ENCODE assay signal across 8 cellular contexts in the genomic region with DNA sequence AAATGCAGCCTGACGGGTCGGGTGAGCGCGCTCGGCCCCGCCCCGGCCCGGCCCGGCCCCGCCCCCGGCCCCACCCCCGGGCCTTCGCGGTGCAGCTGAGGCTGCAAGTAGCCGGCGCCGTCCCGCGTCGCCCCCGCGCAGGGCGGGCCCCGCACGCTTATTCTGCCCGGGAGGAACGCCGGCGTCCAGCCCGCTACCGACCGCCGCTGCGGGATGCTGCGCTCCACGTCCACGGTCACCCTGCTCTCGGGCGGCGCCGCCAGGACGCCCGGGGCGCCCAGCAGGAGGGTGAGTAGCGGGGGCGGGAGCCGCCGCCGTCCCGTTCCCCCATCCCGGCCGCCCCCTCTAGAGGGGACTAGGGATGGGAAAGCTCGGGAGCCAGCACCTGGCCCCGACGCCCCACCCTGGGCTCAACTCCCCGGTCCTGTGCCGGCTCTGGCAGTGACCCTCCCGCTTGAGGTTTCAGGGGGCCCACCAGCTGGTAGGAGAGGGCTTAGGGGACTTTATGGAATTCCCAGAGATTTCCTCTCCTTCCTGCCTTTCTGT. TPM values are rescaled to one million over a fixed set of nuclear protein-coding genes. Genes with fewer than 3 reads are reported as not detected.
DNase-seq lines count a peak whose midpoint lies in the region; ATAC-seq and TF ChIP-seq lines count a peak whose summit lies in the region.

A gene with protein sequence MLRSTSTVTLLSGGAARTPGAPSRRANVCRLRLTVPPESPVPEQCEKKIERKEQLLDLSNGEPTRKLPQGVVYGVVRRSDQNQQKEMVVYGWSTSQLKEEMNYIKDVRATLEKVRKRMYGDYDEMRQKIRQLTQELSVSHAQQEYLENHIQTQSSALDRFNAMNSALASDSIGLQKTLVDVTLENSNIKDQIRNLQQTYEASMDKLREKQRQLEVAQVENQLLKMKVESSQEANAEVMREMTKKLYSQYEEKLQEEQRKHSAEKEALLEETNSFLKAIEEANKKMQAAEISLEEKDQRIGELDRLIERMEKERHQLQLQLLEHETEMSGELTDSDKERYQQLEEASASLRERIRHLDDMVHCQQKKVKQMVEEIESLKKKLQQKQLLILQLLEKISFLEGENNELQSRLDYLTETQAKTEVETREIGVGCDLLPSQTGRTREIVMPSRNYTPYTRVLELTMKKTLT (plus strand): TSS at position 83 of the 546 bp plus-strand sequence. CDS start 131 bp downstream, at position 214.

- TF ChIP-seq POLR2A in IMR-90 (IDR thresholded peaks at IDR 0.05; ENCODE audit: low read depth, low read length) (no peak), thyroid gland (IDR thresholded peaks at IDR 0.05) (peak in 1 of 2 donors; percentile 33)

- H3K79me2 ChIP-seq in neural cell (replicated peaks; ENCODE audit: insufficient read depth, low read length) (no peaks in the 10 kb centered on the region), MM.1S (ENCODE audit: low read length) (no peaks in the 10 kb centered on the region)

- dilution Hi-C loops in IMR-90 (cut with HindIII; ENCODE audit: low sequenced_read_pairs, unreplicated experiment), result no loop called here

- H3K27me3 ChIP-seq in AG04450 (ENCODE audit: control insufficient read depth, insufficient read depth, low read length), result peaks cover 39% of the 10 kb centered on the region
- H3K27me3 ChIP-seq in IMR-90 (ENCODE audit: control insufficient read depth, insufficient read depth, low read length), result peaks cover 42% of the 10 kb centered on the region
- H3K27me3 ChIP-seq in neural cell (ENCODE audit: insufficient read depth, low read depth, low read length), result peaks cover 24% of the 10 kb centered on the region
- H3K27me3 ChIP-seq in thyroid gland, result no peaks in the 10 kb centered on the region
- no peaks in the 10 kb centered on the region for H3K27me3 ChIP-seq in MM.1S (replicated peaks; ENCODE audit: insufficient read depth, low read length)

- H3F3A ChIP-seq in neural cell (ENCODE audit: insufficient read depth, low read length, poor library complexity, severe bottlenecking) (no peaks in the 10 kb centered on the region), MM.1S (ENCODE audit: insufficient read depth, low read length) (no peaks in the 10 kb centered on the region)

- no peak within 1 kb of the TSS for H3K18ac ChIP-seq in IMR-90 (ENCODE audit: low read depth, low read length)

- POLR2A ChIA-PET in AG04450 (lab: Yijun Ruan, JAX), result no interaction called here
- POLR2A ChIA-PET in IMR-90 (lab: Charles Lee; ENCODE audit: unreplicated experiment), result no interaction called here

- no peaks in the 10 kb centered on the region for H3K9me3 ChIP-seq in AG04450 (ENCODE audit: control insufficient read depth, insufficient read depth, low read length)
- no peaks in the 10 kb centered on the region for H3K9me3 ChIP-seq in IMR-90 (ENCODE audit: control insufficient read depth, insufficient read depth, low read length)
- H3K9me3 ChIP-seq in neural cell (ENCODE audit: low read length), result no peaks in the 10 kb centered on the region
- no peaks in the 10 kb centered on the region for H3K9me3 ChIP-seq in thyroid gland
- no peaks in the 10 kb centered on the region for H3K9me3 ChIP-seq in MM.1S (replicated peaks; ENCODE audit: insufficient read depth, low read length)

- H3K23ac ChIP-seq in IMR-90 (ENCODE audit: low read depth, low read length), result no peak within 1 kb of the TSS

- H4K8ac ChIP-seq in IMR-90 (ENCODE audit: low read depth in 2 of 2, low read length in 2 of 2), result no peak within 1 kb of the TSS

- in situ Hi-C loops in IMR-90 (cut with MboI; ENCODE audit: low sequenced_read_pairs), result no loop called here

- H4K91ac ChIP-seq in IMR-90 (ENCODE audit: insufficient read depth, low read depth, low read length), result no peak within 1 kb of the TSS

- H3K4me1 ChIP-seq in IMR-90 (ENCODE audit: control insufficient read depth, insufficient read depth, low read length) (no peaks in the 10 kb centered on the region), thyroid gland (peaks cover 5 to 18% of the 10 kb centered on the region in 2 donors), MM.1S (ENCODE audit: low read length) (no peaks in the 10 kb centered on the region)

- no peak within 1 kb of the TSS for H2BK15ac ChIP-seq in IMR-90 (ENCODE audit: low read depth, low read length)

- no peaks in the 10 kb centered on the region for H3K79me1 ChIP-seq in IMR-90 (ENCODE audit: low read depth in 1 of 2, low read length in 2 of 2)

- H3K9me1 ChIP-seq in IMR-90 (ENCODE audit: insufficient read depth, low read length), result no peaks in the 10 kb centered on the region; the same call in 1 of the 2 replicates

- no peak within 1 kb of the TSS for H2BK120ac ChIP-seq in IMR-90 (ENCODE audit: low read depth, low read length)

- H3K4me2 ChIP-seq in IMR-90 (ENCODE audit: low read depth, low read length), result peak within 1 kb of the TSS; percentile 63
- no peak within 1 kb of the TSS for H3K4me2 ChIP-seq in neural cell (ENCODE audit: low read length)
- H3K4me2 ChIP-seq in MM.1S (ENCODE audit: low read depth, low read length), result no peak within 1 kb of the TSS

- H3K4me3 ChIP-seq in AG04450 (ENCODE audit: low read depth, low read length), result peak within 1 kb of the TSS; percentile 32
- peak within 1 kb of the TSS; percentile 32; the same call in 1 of the 2 replicates for H3K4me3 ChIP-seq in IMR-90 (ENCODE audit: insufficient read depth, low read depth, low read length)
- H3K4me3 ChIP-seq in fibroblast of the aortic adventitia (ENCODE audit: low read depth, low read length), result peak within 1 kb of the TSS; percentile 51
- H3K4me3 ChIP-seq in neural cell (ENCODE audit: low read length), result peak within 1 kb of the TSS; percentile 61
- H3K4me3 ChIP-seq in thyroid gland (replicated peaks in 1 of 3), result peak within 1 kb of the TSS in 2 of 3 donors; percentile 48
- H3K4me3 ChIP-seq in MM.1S (ENCODE audit: low read length), result no peak within 1 kb of the TSS

- no peak for TF ChIP-seq CTCF in AG04450 (IDR thresholded peaks at IDR 0.05; ENCODE audit: low read depth, low read length)
- no peak for TF ChIP-seq CTCF in IMR-90 (conservative IDR thresholded peaks at IDR 0.05; ENCODE audit: low read depth, low read length)
- no peak for TF ChIP-seq CTCF in fibroblast of the aortic adventitia (IDR thresholded peaks at IDR 0.05; ENCODE audit: insufficient read depth, low read length)
- TF ChIP-seq CTCF in neural cell (IDR thresholded peaks at IDR 0.05; ENCODE audit: poor library complexity, severe bottlenecking), result no peak
- TF ChIP-seq CTCF in thyroid gland (IDR thresholded peaks at IDR 0.05), result peak in 1 of 6 experiments; percentile 3
- no peak for TF ChIP-seq CTCF in MM.1S (IDR thresholded peaks at IDR 0.05; ENCODE audit: low read length)

- H2AK5ac ChIP-seq in IMR-90 (ENCODE audit: low read depth, low read length), result no peak within 1 kb of the TSS

- no peaks in the 10 kb centered on the region for H4K20me1 ChIP-seq in IMR-90 (ENCODE audit: insufficient read depth, low read length)
- H4K20me1 ChIP-seq in neural cell (ENCODE audit: insufficient read depth), result no peaks in the 10 kb centered on the region
- no peaks in the 10 kb centered on the region for H4K20me1 ChIP-seq in MM.1S (ENCODE audit: insufficient read depth, low read length)

- H2BK5ac ChIP-seq in IMR-90 (ENCODE audit: low read depth, low read length, poor library complexity, severe bottlenecking), result no peak within 1 kb of the TSS

- no peak within 1 kb of the TSS for H3K14ac ChIP-seq in IMR-90 (replicated peaks; ENCODE audit: low read depth, low read length)

- no peak within 1 kb of the TSS for H3K56ac ChIP-seq in IMR-90 (ENCODE audit: extremely low read depth, insufficient read depth, low read length)

- no peak for DNase-seq in AG04450 (ENCODE audit: low read depth, low spot score)
- DNase-seq in IMR-90, result no peak
- DNase-seq in activated T-cell treated with anti-CD3 and anti-CD28 coated beads, Interleukin-2, amount 50 U/mL, for 1 hour, result peak; percentile 61
- DNase-seq in fibroblast of the aortic adventitia (ENCODE audit: low read depth), result no peak
- peak in 1 of 2 donors; percentile 74 for DNase-seq in thyroid gland
- no peak for DNase-seq in NCI-H2081 treated with DMSO at 0.1 percent for 48 hours (lab: John Stamatoyannopoulos, UW)
- no peak for DNase-seq in MM.1S

- ATAC-seq in IMR-90 (ENCODE audit: low read depth), result peak; percentile 97

- peak within 1 kb of the TSS; percentile 44 for H2AK9ac ChIP-seq in IMR-90 (replicated peaks; ENCODE audit: low read depth, low read length, poor library complexity)

- TF ChIP-seq EP300 in neural cell (conservative IDR thresholded peaks at IDR 0.05; ENCODE audit: poor library complexity, severe bottlenecking), result no peak

- BruUV-seq in IMR-90 (replicated peaks; lab: Mats Ljungman, UMichigan), result no TSS peak

- H3K9ac ChIP-seq in IMR-90 (ENCODE audit: low read depth, low read length) (no peak within 1 kb of the TSS), neural cell (ENCODE audit: low read length) (no peak within 1 kb of the TSS), MM.1S (ENCODE audit: low read length) (no peak within 1 kb of the TSS)

- no peak within 1 kb of the TSS for H3K27ac ChIP-seq in AG04450 (ENCODE audit: low read depth, low read length)
- no peak within 1 kb of the TSS for H3K27ac ChIP-seq in IMR-90 (ENCODE audit: insufficient read depth, low read length)
- H3K27ac ChIP-seq in neural cell (ENCODE audit: low read length), result no peak within 1 kb of the TSS
- peak within 1 kb of the TSS; percentile 11 to 41 (median 40) for H3K27ac ChIP-seq in thyroid gland
- H3K27ac ChIP-seq in MM.1S (ENCODE audit: low read length), result no peak within 1 kb of the TSS

- TF ChIP-seq RAD21 in IMR-90 (IDR thresholded peaks at IDR 0.05; ENCODE audit: low read length) (no peak), neural cell (conservative IDR thresholded peaks at IDR 0.05) (no peak)

- H2AFZ ChIP-seq in IMR-90 (replicated peaks; ENCODE audit: low read length, poor library complexity) (peak within 1 kb of the TSS; percentile 81), neural cell (ENCODE audit: low read depth, low read length) (no peak within 1 kb of the TSS), MM.1S (ENCODE audit: low read length) (no peak within 1 kb of the TSS)

- no peak within 1 kb of the TSS for H3K4ac ChIP-seq in IMR-90 (ENCODE audit: low read depth, low read length)

- 3% methylated on average over 28 of the region's 58 CpGs; no CpG with 5 or more reads in 1 of the 2 experiments for WGBS in IMR-90 (ENCODE audit: extremely low coverage in 2 of 2, insufficient read length in 1 of 2), 2 experiments
- WGBS in thyroid gland, 2 donors, result 16 to 17% methylated on average over 3 to 15 of the region's 58 CpGs

- H2BK20ac ChIP-seq in IMR-90 (ENCODE audit: low read depth, low read length), result no peak within 1 kb of the TSS

- H3K36me3 ChIP-seq in IMR-90 (ENCODE audit: control insufficient read depth, insufficient read depth, low read length) (no peaks in the 10 kb centered on the region), neural cell (ENCODE audit: insufficient read depth, low read length) (no peaks in the 10 kb centered on the region), thyroid gland (no peaks in the 10 kb centered on the region), MM.1S (replicated peaks; ENCODE audit: insufficient read depth, low read length) (no peaks in the 10 kb centered on the region)

- no peaks in the 10 kb centered on the region for H3K9me2 ChIP-seq in neural cell (ENCODE audit: insufficient read depth, low read length)
- no peaks in the 10 kb centered on the region for H3K9me2 ChIP-seq in MM.1S (replicated peaks; ENCODE audit: insufficient read depth, low read length)

- no peak within 1 kb of the TSS for H4K5ac ChIP-seq in IMR-90 (ENCODE audit: low read depth, low read length)

- CTCF ChIA-PET in AG04450 (lab: Charles Lee) (no interaction called here), IMR-90 (lab: Yijun Ruan, JAX) (no interaction called here)

- intact Hi-C loops in IMR-90 (cut with micrococcal nuclease) (no loop called here), thyroid gland (cut with DNase I) (no loop called here)

RNA-seq across cellular contexts. Expression of the gene that starts here (rescaled TPM):
- polyA plus RNA-seq in AG04450 (2011; rRNA removed), result not detected in 2 replicates
- not detected in 2 replicates for polyA minus RNA-seq in AG04450 (2011; rRNA and poly(A)+ RNA removed)
- total RNA-seq in IMR-90 (2012; rRNA removed), result not detected in 2 replicates
- polyA plus RNA-seq in IMR-90 (2012; rRNA removed), result not detected in 2 replicates
- polyA plus RNA-seq in IMR-90 (2012; cell fraction: cytosol; rRNA removed), result not detected in 2 replicates
- not detected in 2 replicates for polyA plus RNA-seq in IMR-90 (2012; cell fraction: nucleus; rRNA removed; ENCODE audit: low replicate concordance)
- not detected in 2 replicates for total RNA-seq in fibroblast of the aortic adventitia (ENCODE audit: low replicate concordance)
- polyA plus RNA-seq in neural cell, result 0.16 TPM in 1 of 2 replicates, not detected in the other
- polyA minus RNA-seq in neural cell, result not detected in 2 replicates
- total RNA-seq in thyroid gland, result 10 to 100 TPM in 1 of 4 donors, 1 to 10 TPM in 3; 3.2 to 20.7 (median 6.4) TPM

Comparison
In these comparisons a context has a peak if more than half of its experiments do, and no peak if none do; other contexts are left out.
1. Peak in ATAC-seq, H3K4me3 ChIP-seq and H3K4me2 ChIP-seq in IMR-90; RNA of the gene not detected or under 1 TPM.
2. H3K27ac ChIP-seq: peak in thyroid gland (3 of 3); none in AG04450 (single experiment), IMR-90 (single experiment), neural cell (single experiment) and MM.1S (single experiment).